ENCODE assay signal across 30 cellular contexts in genomic region chr12:48822139-48822538, GRCh38. TPM values are rescaled to one million over a fixed set of nuclear protein-coding genes. Genes with fewer than 3 reads are reported as not detected.
"Had no signal": no experiment of that assay in that cellular context is flagged by ENCODE, and none has a peak within 500 bp of the region (broad histone marks: within the 10 kb centered on the region; RNA-seq: fewer than 3 reads in every experiment).

No MANE protein-coding gene starts in this region.

- H3K4me3 Mint-ChIP-seq: activated CD4-positive, alpha-beta T cell treated with anti-CD3 and anti-CD28 coated beads, Interleukin-2, amount 10 ng/mL, durations not matched to agents 24 days and 14 days; activated CD8-positive, alpha-beta T cell treated with anti-CD3 and anti-CD28 coated beads for 36 hours; activated naive CD4-positive, alpha-beta T cell treated with anti-CD3 and anti-CD28 coated beads for 36 hours; activated T-cell treated with anti-CD3 and anti-CD28 coated beads, Interleukin-2, amount 50 U/mL, for 72 hours had no signal

- DNase-seq: activated CD4-positive, alpha-beta T cell treated with anti-CD3 and anti-CD28 coated beads, Interleukin-2, amount 10 ng/mL, durations not matched to agents 24 days and 14 days; activated CD4-positive, alpha-beta T cell treated with anti-CD3 and anti-CD28 coated beads, Interleukin-2, amount 50 U/mL, for 4 hours; activated CD8-positive, alpha-beta T cell treated with anti-CD3 and anti-CD28 coated beads for 36 hours; activated gamma-delta T cell treated with Interleukin-2 at 50 U/mL for 16 hours; activated naive CD4-positive, alpha-beta T cell treated with anti-CD3 and anti-CD28 coated beads for 36 hours; activated T-cell treated with anti-CD3 and anti-CD28 coated beads, Interleukin-2, amount 50 U/mL, for 1 hour; activated T-cell treated with anti-CD3 and anti-CD28 coated beads, Interleukin-2, amount 50 U/mL, for 72 hours; adrenal gland; body of pancreas; caudate nucleus; Karpas-422; KBM-7; NCI-H1048; NCI-H1694; NCI-H1930; NCI-H2081 treated with DMSO at 0.1 percent for 48 hours; NCI-H226; NCI-H446 treated with DMSO at 0.1 percent for 48 hours; NCI-H526; NCI-H748 treated with DMSO at 0.1 percent for 48 hours; NK-92 treated with Interleukin-12 subunit alpha and Interleukin-12 subunit beta, amount 100 ng/mL, for 24 hours; PC-9; SIG-M5; T-helper 1 cell; T1000 had no signal

- H3K36me3 Mint-ChIP-seq: activated naive CD4-positive, alpha-beta T cell treated with anti-CD3 and anti-CD28 coated beads, Interleukin-2, amount 50 U/mL, for 72 hours had no signal

- H3K4me2 ChIP-seq: PC-9 had no signal

- H3K27ac Mint-ChIP-seq: activated CD4-positive, alpha-beta T cell treated with anti-CD3 and anti-CD28 coated beads, Interleukin-2, amount 10 ng/mL, durations not matched to agents 24 days and 14 days; activated CD8-positive, alpha-beta T cell treated with anti-CD3 and anti-CD28 coated beads for 36 hours; activated naive CD4-positive, alpha-beta T cell treated with anti-CD3 and anti-CD28 coated beads for 36 hours; activated naive CD4-positive, alpha-beta T cell treated with anti-CD3 and anti-CD28 coated beads, Interleukin-2, amount 50 U/mL, for 72 hours; activated T-cell treated with anti-CD3 and anti-CD28 coated beads, Interleukin-2, amount 50 U/mL, for 72 hours; activated T-helper 2 cell treated with anti-CD3 and anti-CD28 coated beads, Interferon-gamma antibody, Interleukin-2, Interleukin-4, amounts not matched to agents 10 μg/mL and 5 μg/mL and 100 μg/mL, durations not matched to agents 14 hours and 24 hours and 36 hours had no signal

- H3K9me3 ChIP-seq: adrenal gland, body of pancreas had no signal

- H3K4me3 ChIP-seq: adrenal gland, body of pancreas, PC-9 had no signal

- H3K9me3 Mint-ChIP-seq: activated CD4-positive, alpha-beta T cell treated with anti-CD3 and anti-CD28 coated beads, Interleukin-2, amount 10 ng/mL, durations not matched to agents 24 days and 14 days; activated CD8-positive, alpha-beta T cell treated with anti-CD3 and anti-CD28 coated beads for 36 hours; activated naive CD4-positive, alpha-beta T cell treated with anti-CD3 and anti-CD28 coated beads for 36 hours; activated naive CD4-positive, alpha-beta T cell treated with anti-CD3 and anti-CD28 coated beads, Interleukin-2, amount 50 U/mL, for 72 hours; activated T-cell treated with anti-CD3 and anti-CD28 coated beads, Interleukin-2, amount 50 U/mL, for 72 hours; activated T-helper 2 cell treated with anti-CD3 and anti-CD28 coated beads, Interferon-gamma antibody, Interleukin-2, Interleukin-4, amounts not matched to agents 10 μg/mL and 5 μg/mL and 100 μg/mL, durations not matched to agents 14 hours and 24 hours and 36 hours had no signal

- H3K27me3 ChIP-seq: adrenal gland, body of pancreas had no signal

- ATAC-seq: activated CD8-positive, alpha-beta T cell treated with anti-CD3 and anti-CD28 coated beads for 36 hours; activated naive CD4-positive, alpha-beta T cell treated with anti-CD3 and anti-CD28 coated beads, Interleukin-2, amount 50 U/mL, for 72 hours; activated T-cell treated with anti-CD3 and anti-CD28 coated beads, Interleukin-2, amount 50 U/mL, for 72 hours; body of pancreas; Right ventricle myocardium inferior; SK-N-SH treated with all-trans-retinoic acid at 6 μM for 48 hours had no signal

- H2AFZ ChIP-seq: PC-9 had no signal

- H3K27ac ChIP-seq: adrenal gland, body of pancreas, PC-9, RWPE1 had no signal

RNA-seq across cellular contexts. Expression of gene ADCY6, which starts 33.2 kb away (rescaled TPM):
- total RNA-seq: activated CD8-positive, alpha-beta T cell treated with anti-CD3 and anti-CD28 coated beads for 36 hours had no signal
